8 cellular contexts compared by ENCODE assay signal in genomic region chr19:801030-801860, GRCh38. TPM values are rescaled to one million over a fixed set of nuclear protein-coding genes. Genes with fewer than 3 reads are reported as not detected.
DNase-seq lines count a peak whose midpoint lies in the region; FAIRE-seq and TF ChIP-seq lines count a peak whose summit lies in the region.

No MANE protein-coding gene starts in this region.

- H3K4me3 ChIP-seq in brain microvascular endothelial cell (ENCODE audit: low read depth, low read length) (peak overlapping the region; percentile 37), liver (ENCODE audit: low read depth in 1 of 3, low read length in 3 of 3) (peak overlapping the region in 1 of 3 donors; percentile 14), transverse colon (peak overlapping the region in 2 of 4 donors; percentile 97 to 99)

- H3K27me3 ChIP-seq in brain microvascular endothelial cell (replicated peaks), result no peaks in the 10 kb centered on the region
- no peaks in the 10 kb centered on the region for H3K27me3 ChIP-seq in liver (ENCODE audit: control insufficient read depth in 4 of 4, insufficient read depth in 4 of 4, low read length in 3 of 4)
- no peaks in the 10 kb centered on the region for H3K27me3 ChIP-seq in transverse colon

- H3K4me1 ChIP-seq in liver (ENCODE audit: control insufficient read depth in 4 of 4, insufficient read depth in 4 of 4, low read length in 3 of 4) (peaks cover 11 to 49% (median 36%) of the 10 kb centered on the region in 4 donors), transverse colon (peaks cover 39 to 54% (median 51%) of the 10 kb centered on the region in 4 donors)

- no peak for TF ChIP-seq EP300 in transverse colon (IDR thresholded peaks at IDR 0.05; ENCODE audit: low read depth)

- intact Hi-C loops in transverse colon (cut with DNase I; ENCODE audit: low total_unique reads), result no loop called here

- no peak for TF ChIP-seq CTCF in brain microvascular endothelial cell (IDR thresholded peaks at IDR 0.05; ENCODE audit: low read depth, low read length, missing control alignments)
- TF ChIP-seq CTCF in liver (IDR thresholded peaks at IDR 0.05; ENCODE audit: low read depth, low read length, missing input control), result no peak
- no peak for TF ChIP-seq CTCF in transverse colon (IDR thresholded peaks at IDR 0.05)

- H3K9me3 ChIP-seq in liver (ENCODE audit: control insufficient read depth in 4 of 4, low read length in 3 of 4), result no peaks in the 10 kb centered on the region
- H3K9me3 ChIP-seq in transverse colon, result no peaks in the 10 kb centered on the region

- H3K36me3 ChIP-seq in brain microvascular endothelial cell (replicated peaks) (peaks cover 71% of the 10 kb centered on the region), liver (ENCODE audit: control insufficient read depth in 4 of 4, insufficient read depth in 3 of 4, low read depth in 1 of 4, low read length in 3 of 4) (peaks cover 8 to 33% (median 26%) of the 10 kb centered on the region in 4 donors), transverse colon (peaks cover 0 to 27% (median 22%) of the 10 kb centered on the region in 4 donors)

- DNase-seq in 8988T (peak; percentile 74), HUDEP-2 (lab: John Stamatoyannopoulos, UW; ENCODE audit: unreplicated experiment in 76 of 76) (peak in 68 of 76 experiments; percentile 42 to 92 (median 80)), brain microvascular endothelial cell (no peak), transverse colon (peak; percentile 60), NCI-H510A treated with DMSO at 0.1 percent for 48 hours (lab: John Stamatoyannopoulos, UW) (no peak), RCC 7860 (ENCODE audit: low spot score) (no peak), germinal center (ENCODE audit: low spot score) (no peak)

- no peak for TF ChIP-seq RAD21 in liver (IDR thresholded peaks at IDR 0.05)

- TF ChIP-seq POLR2A in transverse colon (IDR thresholded peaks at IDR 0.05), result no peak

- H3K27ac ChIP-seq in brain microvascular endothelial cell (no peak overlapping the region), liver (ENCODE audit: low read depth in 1 of 2, low read length in 2 of 2) (peak overlapping the region; percentile 5 to 53), transverse colon (peak overlapping the region; percentile 98 to 100 (median 100))

- H3K9ac ChIP-seq in liver (ENCODE audit: low read depth in 1 of 2, low read length in 2 of 2), result no peak overlapping the region

- no peak for FAIRE-seq in RCC 7860 (lab: Jason Lieb, UNC)

- in situ Hi-C loops in brain microvascular endothelial cell (cut with HindIII; ENCODE audit: low pct_ligation_motif_present, low sequenced_read_pairs) (no loop called here), transverse colon (cut with MboI; ENCODE audit: low pct_ligation_motif_present in 1 of 4, low pct_unique_long_range_greater_than_20kb in 1 of 4, low sequenced_read_pairs in 3 of 4) (no loop called here)

- WGBS in liver, result 37% methylated on average over 29 of the region's 29 CpGs
- WGBS in transverse colon (ENCODE audit: low coverage in 1 of 2), 2 donors, result 37 to 52% methylated on average over 4 to 29 of the region's 29 CpGs

TF ChIP-seq in liver, 16 proteins besides CTCF, POLR2A, EP300 and RAD21:
- TF ChIP-seq HNF4G (IDR thresholded peaks at IDR 0.05) (no peak), MAX (IDR thresholded peaks at IDR 0.05) (no peak), NR2F2 (IDR thresholded peaks at IDR 0.05) (no peak), FOXA2 (IDR thresholded peaks at IDR 0.05) (no peak), GABPA (IDR thresholded peaks at IDR 0.05 in 1 of 2, conservative IDR thresholded peaks at IDR 0.05 in 1 of 2) (no peak), ZBTB33 (IDR thresholded peaks at IDR 0.05) (no peak), EGR1 (IDR thresholded peaks at IDR 0.05; ENCODE audit: low read depth in 2 of 2) (no peak), FOXA1 (IDR thresholded peaks at IDR 0.05) (no peak), ATF3 (IDR thresholded peaks at IDR 0.05) (no peak), SP1 (IDR thresholded peaks at IDR 0.05) (no peak), REST (IDR thresholded peaks at IDR 0.05) (no peak), RXRA (IDR thresholded peaks at IDR 0.05) (no peak), TAF1 (conservative IDR thresholded peaks at IDR 0.05) (no peak), HNF4A (conservative IDR thresholded peaks at IDR 0.05) (no peak), YY1 (IDR thresholded peaks at IDR 0.05) (no peak), JUND (IDR thresholded peaks at IDR 0.05) (no peak)

RNA-seq across cellular contexts. Expression of gene PTBP1, which starts 4.0 kb away (rescaled TPM):
- total RNA-seq in liver (100 to 1,000 TPM in 1 of 2 donors, 10 to 100 TPM in 1; 98.1 to 147 TPM), transverse colon (100 to 1,000 TPM; 145 to 258 (median 194) TPM)
- polyA plus RNA-seq in liver, result 10 to 100 TPM; 72.9 to 76.5 TPM

RNA-seq across cellular contexts. Expression of gene PLPPR3, which starts 20.5 kb away (rescaled TPM):
- total RNA-seq in liver (1 to 10 TPM in 1 of 2 donors, not detected in 1; 3.1 TPM), transverse colon (not detected)
- not detected for polyA plus RNA-seq in liver

RNA-seq across cellular contexts. Expression of gene AZU1, which starts 26.4 kb away (rescaled TPM):
- total RNA-seq in liver (10 to 100 TPM in 1 of 2 donors, under 1 TPM in 1; 0.08 to 20.2 TPM), transverse colon (not detected)
- 1 to 10 TPM in 1 of 2 donors, under 1 TPM in 1; 0.24 to 1.8 TPM for polyA plus RNA-seq in liver

RNA-seq across cellular contexts. Expression of gene PRTN3, which starts 39.6 kb away (rescaled TPM):
- 100 to 1,000 TPM in 1 of 2 donors, under 1 TPM in 1; 0.17 to 225 TPM for total RNA-seq in liver
- 1 to 10 TPM in 1 of 2 donors, under 1 TPM in 1; 0.67 to 2.7 TPM for polyA plus RNA-seq in liver
- not detected for total RNA-seq in transverse colon

RNA-seq across cellular contexts. Expression of gene MISP, which starts 50.3 kb away (rescaled TPM):
- total RNA-seq in liver (under 1 TPM in 1 of 2 donors, not detected in 1; 0.08 TPM), transverse colon (100 to 1,000 TPM; 197 to 501 (median 402) TPM)
- polyA plus RNA-seq in liver, result under 1 TPM in 1 of 2 donors, not detected in 1; 0.05 TPM

Comparison
In these comparisons a context has a peak if more than half of its experiments do, and no peak if none do; other contexts are left out.
1. DNase-seq: peak in 8988T (single experiment), HUDEP-2 (68 of 76) and transverse colon (single experiment); none in brain microvascular endothelial cell (single experiment), NCI-H510A treated with DMSO at 0.1 percent for 48 hours (single experiment), RCC 7860 (single experiment) and germinal center (single experiment).